37 cellular contexts compared by ENCODE assay signal in genomic region chr1:57949168-57949567, GRCh38.
"Had no signal": no experiment of that assay in that cellular context is flagged by ENCODE, and none has a peak within 500 bp of the region (broad histone marks: within the 10 kb centered on the region; RNA-seq: fewer than 3 reads in every experiment).

No MANE protein-coding gene starts in this region.

- H3K27me3 ChIP-seq: Peyer's patch, SJSA1 had no signal

- ATAC-seq: activated CD4-positive, alpha-beta T cell treated with anti-CD3 and anti-CD28 coated beads for 36 hours; activated CD4-positive, CD25-positive, alpha-beta regulatory T cell treated with anti-CD3 and anti-CD28 coated beads, Interleukin-2, amount 50 U/mL, for 24 hours; activated CD8-positive, alpha-beta T cell treated with anti-CD3 and anti-CD28 coated beads, Interleukin-2, amount 10 ng/mL, durations not matched to agents 7 days and 5 days; activated naive CD8-positive, alpha-beta T cell treated with anti-CD3 and anti-CD28 coated beads, Interleukin-2, amount 50 U/mL, for 24 hours; PC-3 had no signal

- H3K36me3 Mint-ChIP-seq: activated naive CD8-positive, alpha-beta T cell; brain had no signal

- H3K27ac Mint-ChIP-seq: activated CD4-positive, alpha-beta T cell treated with anti-CD3 and anti-CD28 coated beads for 36 hours; activated CD4-positive, alpha-beta T cell treated with anti-CD3 and anti-CD28 coated beads, Interleukin-2, amount 10 ng/mL, durations not matched to agents 7 days and 5 days; activated CD8-positive, alpha-beta T cell treated with anti-CD3 and anti-CD28 coated beads, Interleukin-2, amount 10 ng/mL, durations not matched to agents 7 days and 5 days; activated naive CD4-positive, alpha-beta T cell treated with anti-CD3 and anti-CD28 coated beads for 36 hours; activated naive CD8-positive, alpha-beta T cell; activated naive CD8-positive, alpha-beta T cell treated with anti-CD3 and anti-CD28 coated beads, Interleukin-2, amount 50 U/mL, for 24 hours; activated T-cell treated with anti-CD3 and anti-CD28 coated beads, Interleukin-2, amount 50 U/mL, for 24 hours; activated T-helper 2 cell treated with anti-CD3 and anti-CD28 coated beads, Interferon-gamma antibody, Interleukin-2, Interleukin-4, amounts not matched to agents 10 μg/mL and 5 μg/mL and 100 μg/mL, durations not matched to agents 14 hours and 24 hours and 36 hours; brain had no signal

- FAIRE-seq: bronchial epithelial cell had no signal

- H3K4me1 ChIP-seq: Peyer's patch, SJSA1 had no signal

- H3K4me3 Mint-ChIP-seq: activated CD4-positive, alpha-beta T cell treated with anti-CD3 and anti-CD28 coated beads for 36 hours; activated CD4-positive, alpha-beta T cell treated with anti-CD3 and anti-CD28 coated beads, Interleukin-2, amount 10 ng/mL, durations not matched to agents 7 days and 5 days; activated CD8-positive, alpha-beta T cell treated with anti-CD3 and anti-CD28 coated beads, Interleukin-2, amount 10 ng/mL, durations not matched to agents 7 days and 5 days; activated naive CD4-positive, alpha-beta T cell treated with anti-CD3 and anti-CD28 coated beads for 36 hours; activated naive CD8-positive, alpha-beta T cell; activated naive CD8-positive, alpha-beta T cell treated with anti-CD3 and anti-CD28 coated beads, Interleukin-2, amount 50 U/mL, for 24 hours; activated T-cell treated with anti-CD3 and anti-CD28 coated beads, Interleukin-2, amount 50 U/mL, for 24 hours; brain had no signal

- H3K4me2 ChIP-seq: KMS-11 had no signal

- H3K4me3 ChIP-seq: Peyer's patch, SJSA1 had no signal

- DNase-seq: activated CD4-positive, alpha-beta T cell treated with anti-CD3 and anti-CD28 coated beads for 36 hours; activated CD4-positive, alpha-beta T cell treated with anti-CD3 and anti-CD28 coated beads, Interleukin-2, amount 10 ng/mL, durations not matched to agents 7 days and 5 days; activated CD4-positive, alpha-beta T cell treated with anti-CD3 and anti-CD28 coated beads, Interleukin-2, amount 50 U/mL, for 48 hours; activated CD8-positive, alpha-beta T cell treated with anti-CD3 and anti-CD28 coated beads, Interleukin-2, amount 10 ng/mL, durations not matched to agents 7 days and 5 days; activated gamma-delta T cell; activated naive CD4-positive, alpha-beta T cell treated with anti-CD3 and anti-CD28 coated beads for 36 hours; activated naive CD8-positive, alpha-beta T cell treated with anti-CD3 and anti-CD28 coated beads, Interleukin-2, amount 50 U/mL, for 24 hours; activated T-cell treated with anti-CD3 and anti-CD28 coated beads, Interleukin-2, amount 50 U/mL, for 24 hours; anterior cingulate cortex; caudate nucleus; cerebellar nuclear complex; NCI-H1048; NCI-H1105 treated with DMSO at 0.1 percent for 48 hours; NCI-H1436; NCI-H1694; NCI-H1930; NCI-H2081 treated with DMSO at 0.1 percent for 48 hours; NCI-H226; NCI-H446 treated with DMSO at 0.1 percent for 48 hours; NCI-H524; NCI-H69; NK-92 treated with Interleukin-12 subunit alpha and Interleukin-12 subunit beta, amount 100 ng/mL, for 24 hours; PC-3; Peyer's patch; RPMI8226; SHP77 treated with DMSO at 0.1 percent for 48 hours; SW 1271; T-helper 1 cell; T-helper 2 cell; T-helper 9 cell had no signal

- H3K9me3 Mint-ChIP-seq: activated CD4-positive, alpha-beta T cell treated with anti-CD3 and anti-CD28 coated beads, Interleukin-2, amount 10 ng/mL, durations not matched to agents 7 days and 5 days; activated naive CD4-positive, alpha-beta T cell treated with anti-CD3 and anti-CD28 coated beads for 36 hours; activated naive CD8-positive, alpha-beta T cell treated with anti-CD3 and anti-CD28 coated beads, Interleukin-2, amount 50 U/mL, for 24 hours; activated T-cell treated with anti-CD3 and anti-CD28 coated beads, Interleukin-2, amount 50 U/mL, for 24 hours; activated T-helper 2 cell treated with anti-CD3 and anti-CD28 coated beads, Interferon-gamma antibody, Interleukin-2, Interleukin-4, amounts not matched to agents 10 μg/mL and 5 μg/mL and 100 μg/mL, durations not matched to agents 14 hours and 24 hours and 36 hours; brain had no signal

- H3K9ac ChIP-seq: KMS-11 had no signal

- H3K27ac ChIP-seq: KMS-11, Peyer's patch, SJSA1 had no signal

- H3K36me3 ChIP-seq: Peyer's patch, SJSA1 had no signal

- H3K27me3 Mint-ChIP-seq: activated CD4-positive, alpha-beta T cell treated with anti-CD3 and anti-CD28 coated beads, Interleukin-2, amount 10 ng/mL, durations not matched to agents 7 days and 5 days had no signal

- H3K4me1 Mint-ChIP-seq: activated CD4-positive, alpha-beta T cell treated with anti-CD3 and anti-CD28 coated beads for 36 hours; activated CD4-positive, alpha-beta T cell treated with anti-CD3 and anti-CD28 coated beads, Interleukin-2, amount 10 ng/mL, durations not matched to agents 7 days and 5 days; activated naive CD8-positive, alpha-beta T cell treated with anti-CD3 and anti-CD28 coated beads, Interleukin-2, amount 50 U/mL, for 24 hours; brain had no signal

- H3K9me3 ChIP-seq: Peyer's patch, SJSA1 had no signal
